In the genomic region with DNA sequence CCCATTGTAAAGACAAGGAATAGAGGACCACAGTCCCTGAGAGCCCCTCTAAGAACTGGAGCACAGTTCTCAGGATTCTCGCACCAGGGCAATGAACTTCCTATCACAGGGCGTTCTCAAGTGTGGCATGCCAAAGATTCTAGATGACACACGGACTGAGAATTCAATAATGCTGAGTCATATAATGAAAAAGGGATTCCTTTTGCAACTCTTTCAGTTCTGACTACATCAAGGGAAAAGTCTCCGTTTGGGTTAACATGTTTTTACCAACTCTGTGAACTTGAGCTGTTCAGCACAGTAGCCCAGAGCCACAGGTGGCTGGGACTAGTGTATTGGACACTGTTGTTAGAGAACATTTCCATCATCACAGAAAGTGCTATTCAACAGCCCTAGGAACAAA, we compare ENCODE assay signal across 10 cellular contexts. TPM values are rescaled to one million over a fixed set of nuclear protein-coding genes. Genes with fewer than 3 reads are reported as not detected.
DNase-seq lines count a peak whose midpoint lies in the region; ATAC-seq and TF ChIP-seq lines count a peak whose summit lies in the region.
"Had no signal": no experiment of that assay in that cellular context is flagged by ENCODE, and none has a peak within 500 bp of the region (broad histone marks: within the 10 kb centered on the region; RNA-seq: fewer than 3 reads in every experiment).

No MANE protein-coding gene starts in this region.

- BruUV-seq in Calu3 (replicated peaks; lab: Mats Ljungman, UMichigan) = no TSS peak

- H3K4me3 Mint-ChIP-seq in Calu3 (ENCODE audit: low read depth, unreplicated experiment) = no peak overlapping the region
- H3K4me3 Mint-ChIP-seq in IgD-negative memory B cell = peak overlapping the region in 2 of 4 donors; percentile 37 to 77
- H3K4me3 Mint-ChIP-seq: activated CD4-positive, alpha-beta T cell treated with anti-CD3 and anti-CD28 coated beads, Interleukin-2, amount 10 ng/mL, durations not matched to agents 7 days and 5 days had no signal

- in situ Hi-C loops in astrocyte of the spinal cord (cut with HindIII; ENCODE audit: low sequenced_read_pairs) = no loop called here

- H3K4me3 ChIP-seq in astrocyte of the spinal cord (ENCODE audit: low read depth, low read length) = no peak overlapping the region

- H3K27ac Mint-ChIP-seq in Calu3 (ENCODE audit: unreplicated experiment) (peak overlapping the region; percentile 75), IgD-negative memory B cell (peak overlapping the region in 2 of 3 donors; percentile 51 to 81)
- H3K27ac Mint-ChIP-seq: activated CD4-positive, alpha-beta T cell treated with anti-CD3 and anti-CD28 coated beads, Interleukin-2, amount 10 ng/mL, durations not matched to agents 7 days and 5 days had no signal

- H3K36me3 Mint-ChIP-seq in Calu3 (ENCODE audit: insufficient read depth, unreplicated experiment) (peaks cover 35% of the 10 kb centered on the region), IgD-negative memory B cell (peaks cover 5% of the 10 kb centered on the region)

- DNase-seq in Calu3 (no peak), astrocyte of the spinal cord (ENCODE audit: low read depth, low spot score) (peak; percentile 94), myocyte (ENCODE audit: low read depth) (peak; percentile 86), activated gamma-delta T cell (lab: John Stamatoyannopoulos, UW) (no peak)
- DNase-seq in NK-92 treated with Interleukin-12 subunit alpha and Interleukin-12 subunit beta, amount 100 ng/mL, for 24 hours (lab: John Stamatoyannopoulos, UW) = no peak
- DNase-seq: activated CD4-positive, alpha-beta T cell treated with anti-CD3 and anti-CD28 coated beads, Interleukin-2, amount 10 ng/mL, durations not matched to agents 7 days and 5 days; NCI-H446 treated with DMSO at 0.1 percent for 48 hours had no signal

- CTCF ChIA-PET in Calu3 (lab: Charles Lee) = interaction anchor here (0.5 to 0.7 kb wide), 2 partner anchors 683 to 785 kb away, joined by 3 to 4 read pairs; no protein-coding TSS in a partner anchor

- H3K27me3 Mint-ChIP-seq in Calu3 (ENCODE audit: unreplicated experiment) (no peaks in the 10 kb centered on the region), IgD-negative memory B cell (no peaks in the 10 kb centered on the region)
- H3K27me3 Mint-ChIP-seq: activated CD4-positive, alpha-beta T cell treated with anti-CD3 and anti-CD28 coated beads, Interleukin-2, amount 10 ng/mL, durations not matched to agents 7 days and 5 days had no signal

- intact Hi-C loops in Calu3 (cut with micrococcal nuclease; ENCODE audit: unreplicated experiment) = no loop called here

- no peak for ATAC-seq in HG03432 (IDR thresholded peaks at IDR 0.05; ENCODE audit: unreplicated experiment)
- no peak for ATAC-seq in GM19455 (IDR thresholded peaks at IDR 0.05; ENCODE audit: unreplicated experiment)

- H3K9me3 Mint-ChIP-seq in Calu3 (ENCODE audit: low read depth, unreplicated experiment) (no peaks in the 10 kb centered on the region), IgD-negative memory B cell (no peaks in the 10 kb centered on the region)
- H3K9me3 Mint-ChIP-seq: activated CD4-positive, alpha-beta T cell treated with anti-CD3 and anti-CD28 coated beads, Interleukin-2, amount 10 ng/mL, durations not matched to agents 7 days and 5 days had no signal

- TF ChIP-seq CTCF in Calu3 (IDR thresholded peaks at IDR 0.05; ENCODE audit: unreplicated experiment) (no peak), astrocyte of the spinal cord (IDR thresholded peaks at IDR 0.05; ENCODE audit: low read depth, low read length) (no peak)

- peaks cover 14% of the 10 kb centered on the region for H3K4me1 Mint-ChIP-seq in Calu3 (ENCODE audit: low read depth, unreplicated experiment)
- peaks cover 26 to 30% (median 29%) of the 10 kb centered on the region in 3 donors for H3K4me1 Mint-ChIP-seq in IgD-negative memory B cell

RNA-seq across cellular contexts. Expression of a gene that starts 3.4 kb away (rescaled TPM):
- 28.0 and 29.8 TPM in 2 replicates for total RNA-seq in Calu3 (2022)
- polyA plus RNA-seq in IgD-negative memory B cell = 9.8 TPM
- 26.4 and 27.3 TPM in 2 replicates for total RNA-seq in myocyte
- 27.3 TPM for polyA plus RNA-seq in myocyte (2012)

RNA-seq across cellular contexts. Expression of a gene that starts 3.8 kb away (rescaled TPM):
- total RNA-seq in Calu3 (2022) (51.7 and 55.6 TPM in 2 replicates), myocyte (28.1 and 28.3 TPM in 2 replicates)
- 9.6 TPM for polyA plus RNA-seq in IgD-negative memory B cell
- 28.8 TPM for polyA plus RNA-seq in myocyte (2012)

RNA-seq across cellular contexts. Expression of a gene that starts 22.4 kb away (rescaled TPM):
- total RNA-seq in Calu3 (2022) (6.9 and 7.0 TPM in 2 replicates), myocyte (2.2 and 3.1 TPM in 2 replicates)
- polyA plus RNA-seq in IgD-negative memory B cell = 1.5 TPM
- 3.0 TPM for polyA plus RNA-seq in myocyte (2012)

RNA-seq across cellular contexts. Expression of a gene that starts 24.1 kb away (rescaled TPM):
- total RNA-seq in Calu3 (2022) = 77.4 and 90.4 TPM in 2 replicates
- polyA plus RNA-seq in IgD-negative memory B cell = 309 TPM
- total RNA-seq in myocyte = 169 and 170 TPM in 2 replicates
- polyA plus RNA-seq in myocyte (2012) = 75.7 TPM

Comparison
In these comparisons a context has a peak if more than half of its experiments do, and no peak if none do; other contexts are left out.
1. DNase-seq: peak in astrocyte of the spinal cord (single experiment) and myocyte (single experiment); none in Calu3 (single experiment), NK-92 treated with Interleukin-12 subunit alpha and Interleukin-12 subunit beta, amount 100 ng/mL, for 24 hours (single experiment) and activated gamma-delta T cell (single experiment).